In genomic region chr1:3577300-3577699, GRCh38 we compare ENCODE assay signal across 14 cellular contexts. TPM values are rescaled to one million over a fixed set of nuclear protein-coding genes. Genes with fewer than 3 reads are reported as not detected.
DNase-seq lines count a peak whose midpoint lies in the region; TF ChIP-seq lines count a peak whose summit lies in the region.
"Had no signal": no experiment of that assay in that cellular context is flagged by ENCODE, and none has a peak within 500 bp of the region (broad histone marks: within the 10 kb centered on the region; RNA-seq: fewer than 3 reads in every experiment).

No MANE protein-coding gene starts in this region.

- DNase-seq in DMS79 (lab: John Stamatoyannopoulos, UW) (peak; percentile 95), NCI-H128 (lab: John Stamatoyannopoulos, UW; ENCODE audit: unreplicated experiment) (peak; percentile 46), astrocyte of the cerebellum (ENCODE audit: low read depth) (peak; percentile 90), mucosa of gallbladder (ENCODE audit: low spot score) (peak; percentile 17), vagina (ENCODE audit: extremely low spot score in 2 of 2) (no peak), SW 1271 (lab: John Stamatoyannopoulos, UW) (no peak), NCI-H2029 treated with DMSO at 0.1 percent for 48 hours (lab: John Stamatoyannopoulos, UW) (no peak)
- no peak for DNase-seq in activated CD8-positive, alpha-beta memory T cell treated with anti-CD3 and anti-CD28 coated beads for 24 hours
- DNase-seq: CD8-positive, alpha-beta T cell; hippocampal formation; left ventricle myocardium superior; NCI-H2029; stimulated activated naive CD8-positive, alpha-beta T cell treated with anti-CD3 and anti-CD28 coated beads, Interleukin-15, amount 100 ng/mL, for 72 hours had no signal

- TF ChIP-seq POLR2A in vagina (IDR thresholded peaks at IDR 0.05), result no peak

- H3K4me3 ChIP-seq in astrocyte of the cerebellum (ENCODE audit: low read depth, low read length), result no peak overlapping the region
- H3K4me3 ChIP-seq in vagina, result no peak overlapping the region
- H3K4me3 ChIP-seq: skin epidermis had no signal

- H3K4me1 ChIP-seq in vagina, result no peaks in the 10 kb centered on the region

- no peaks in the 10 kb centered on the region for H3K27me3 ChIP-seq in vagina

- no peak for TF ChIP-seq CTCF in astrocyte of the cerebellum (IDR thresholded peaks at IDR 0.05; ENCODE audit: low read depth, low read length, missing control alignments)
- no peak for TF ChIP-seq CTCF in vagina (IDR thresholded peaks at IDR 0.05)

- in situ Hi-C loops in astrocyte of the cerebellum (cut with HindIII; ENCODE audit: low sequenced_read_pairs), result no loop called here

- no peak overlapping the region for H3K27ac ChIP-seq in vagina
- H3K27ac ChIP-seq: skin epidermis had no signal

- intact Hi-C loops in vagina (cut with DNase I), result no loop called here

- no peaks in the 10 kb centered on the region for H3K9me3 ChIP-seq in vagina

- H3K36me3 ChIP-seq in vagina, result no peaks in the 10 kb centered on the region

RNA-seq across cellular contexts. Expression of gene MEGF6, which starts 34.0 kb away (rescaled TPM):
- total RNA-seq in mucosa of gallbladder (43.4 TPM), vagina (37.6 TPM)

RNA-seq across cellular contexts. Expression of gene TPRG1L, which starts 47.5 kb away (rescaled TPM):
- total RNA-seq in mucosa of gallbladder, result 96.5 TPM
- 44.9 TPM for total RNA-seq in vagina

Comparison
In these comparisons a context has a peak if more than half of its experiments do, and no peak if none do; other contexts are left out.
1. DNase-seq: peak in DMS79 (single experiment), NCI-H128 (single experiment), astrocyte of the cerebellum (single experiment) and mucosa of gallbladder (single experiment); none in activated CD8-positive, alpha-beta memory T cell treated with anti-CD3 and anti-CD28 coated beads for 24 hours (single experiment), vagina (0 of 2), SW 1271 (0 of 2) and NCI-H2029 treated with DMSO at 0.1 percent for 48 hours (single experiment).